9 cellular contexts compared by ENCODE assay signal in genomic region chr10:7412482-7413251, GRCh38. TPM values are rescaled to one million over a fixed set of nuclear protein-coding genes. Genes with fewer than 3 reads are reported as not detected.
DNase-seq lines count a peak whose midpoint lies in the region; ATAC-seq and TF ChIP-seq lines count a peak whose summit lies in the region.
"Had no signal": no experiment of that assay in that cellular context is flagged by ENCODE, and none has a peak within 500 bp of the region (broad histone marks: within the 10 kb centered on the region; RNA-seq: fewer than 3 reads in every experiment).

No MANE protein-coding gene starts in this region.

- H3K4me1 ChIP-seq in mucosa of descending colon (ENCODE audit: low read depth) (peaks cover 3% of the 10 kb centered on the region), suprapubic skin (peaks cover 51% of the 10 kb centered on the region)

- intact Hi-C loops in dorsolateral prefrontal cortex (cut with DNase I) (loop anchor here (5.0 to 10.0 kb wide), 5 partner anchors 620 to 998 kb away; partner anchors contain the start of gene PRKCQ (in 1 of the 2)), mucosa of descending colon (cut with DNase I, micrococcal nuclease) (loop anchor here in 1 of 2 donors (10.0 kb wide), 1 partner anchor 148 kb away; no protein-coding TSS in a partner anchor)

- H3K9me3 ChIP-seq in mucosa of descending colon (no peaks in the 10 kb centered on the region), suprapubic skin (no peaks in the 10 kb centered on the region)
- H3K9me3 ChIP-seq: A549 had no signal

- TF ChIP-seq EP300 in suprapubic skin (IDR thresholded peaks at IDR 0.05) = no peak

- ATAC-seq in mucosa of descending colon (peak; percentile 16), HG02571 (IDR thresholded peaks at IDR 0.05; ENCODE audit: unreplicated experiment) (no peak)
- ATAC-seq: A549 had no signal

- peak overlapping the region; percentile 47 to 92 (median 79) for H3K4me3 ChIP-seq in dorsolateral prefrontal cortex
- no peak overlapping the region for H3K4me3 ChIP-seq in mucosa of descending colon
- H3K4me3 ChIP-seq in suprapubic skin = peak overlapping the region; percentile 77
- H3K4me3 ChIP-seq: A549 had no signal

- peak in 4 of 56 donors; percentile 4 to 17 (median 6) for TF ChIP-seq CTCF in dorsolateral prefrontal cortex (IDR thresholded peaks at IDR 0.05 in 54 of 56, conservative IDR thresholded peaks at IDR 0.05 in 2 of 56; ENCODE audit: low read depth in 1 of 56, partially characterized antibody in 56 of 56)
- TF ChIP-seq CTCF in mucosa of descending colon (IDR thresholded peaks at IDR 0.05) = no peak
- TF ChIP-seq CTCF in suprapubic skin (IDR thresholded peaks at IDR 0.05) = no peak

- no peak for TF ChIP-seq POLR2A in suprapubic skin (IDR thresholded peaks at IDR 0.05)

- peaks cover 0 to 18% (median 0%) of the 10 kb centered on the region in 45 donors for H3K27me3 ChIP-seq in dorsolateral prefrontal cortex
- H3K27me3 ChIP-seq in suprapubic skin = peaks cover 59% of the 10 kb centered on the region

- H3K27ac ChIP-seq in dorsolateral prefrontal cortex (peak overlapping the region in 52 of 59 donors; percentile 0 to 93 (median 73)), suprapubic skin (no peak overlapping the region)

- H3K36me3 ChIP-seq in mucosa of descending colon (ENCODE audit: low read depth) (no peaks in the 10 kb centered on the region), suprapubic skin (no peaks in the 10 kb centered on the region)

- 26% methylated on average over 9 of the region's 62 CpGs for WGBS in suprapubic skin

- DNase-seq in NCI-H2227 (lab: John Stamatoyannopoulos, UW; ENCODE audit: unreplicated experiment) (peak; percentile 0), NCI-H2227 treated with DMSO at 0.1 percent for 48 hours (lab: John Stamatoyannopoulos, UW) (no peak), dorsolateral prefrontal cortex (peak in 9 of 10 donors; percentile 45 to 75 (median 66)), mucosa of descending colon (peak; percentile 49 to 67 (median 49)), suprapubic skin (ENCODE audit: low spot score in 2 of 2) (peak in 1 of 2 donors; percentile 80), 8988T (no peak), T-helper 9 cell (no peak)

RNA-seq across cellular contexts. Expression of gene SFMBT2, which starts 1.8 kb away (rescaled TPM):
- 10 to 100 TPM; 14.7 to 38.1 (median 24.3) TPM for total RNA-seq in dorsolateral prefrontal cortex
- 1 to 10 TPM; 3.9 to 8.8 (median 5.7) TPM for total RNA-seq in mucosa of descending colon
- total RNA-seq in suprapubic skin = 1 to 10 TPM; 1.2 to 5.5 (median 3.2) TPM

Comparison
In these comparisons a context has a peak if more than half of its experiments do, and no peak if none do; other contexts are left out.
1. DNase-seq: peak in NCI-H2227 (single experiment), dorsolateral prefrontal cortex (9 of 10) and mucosa of descending colon (3 of 3); none in NCI-H2227 treated with DMSO at 0.1 percent for 48 hours (single experiment), 8988T (single experiment) and T-helper 9 cell (single experiment).